Comparison of ENCODE assay signal across 11 cellular contexts in the genomic region with DNA sequence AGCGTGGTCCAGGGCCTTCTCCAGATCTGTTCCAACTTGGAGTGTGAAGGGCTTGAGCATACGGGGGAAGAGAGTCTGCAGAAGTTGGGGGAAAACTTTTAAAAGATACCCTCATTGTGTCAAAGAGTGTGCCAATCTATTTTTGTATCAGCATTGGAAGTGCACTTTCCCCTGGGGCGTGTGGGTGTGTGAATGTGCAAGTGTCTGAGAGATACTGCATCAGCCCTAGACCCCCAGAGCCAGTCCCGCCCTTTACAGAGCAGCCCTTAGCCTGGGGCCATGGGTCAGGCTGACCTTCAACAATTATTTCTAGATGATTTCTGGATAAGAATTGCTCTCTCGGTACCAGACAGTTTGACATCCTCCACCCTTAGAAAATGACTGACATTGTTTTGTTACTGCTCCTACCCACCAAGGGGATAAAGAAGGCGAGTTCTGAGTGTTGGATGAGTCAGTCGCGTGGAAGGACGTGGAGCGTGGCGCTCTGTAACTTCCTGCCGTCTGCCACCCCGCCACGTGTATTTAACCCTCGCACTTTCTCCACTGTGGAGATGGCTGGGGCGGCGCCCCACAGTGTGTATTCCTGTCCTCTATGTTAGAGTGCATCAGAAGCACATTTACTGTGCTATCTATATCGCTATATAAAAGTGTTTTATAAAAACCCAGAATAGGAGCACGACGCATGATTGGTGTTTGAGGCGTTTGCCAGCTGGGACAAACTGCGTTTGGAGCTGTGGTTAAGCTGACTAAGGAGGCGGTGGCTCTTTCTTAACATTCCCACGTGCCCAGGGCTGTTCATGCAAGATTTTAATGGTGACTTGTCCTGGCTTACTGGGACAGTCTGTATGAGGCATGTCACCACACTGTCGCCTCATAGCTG.
DNase-seq lines count a peak whose midpoint lies in the region; ATAC-seq and TF ChIP-seq lines count a peak whose summit lies in the region.
"Had no signal": no experiment of that assay in that cellular context is flagged by ENCODE, and none has a peak within 500 bp of the region (broad histone marks: within the 10 kb centered on the region; RNA-seq: fewer than 3 reads in every experiment).

No MANE protein-coding gene starts in this region.

- H3K4me1 ChIP-seq in SK-N-SH (ENCODE audit: control insufficient read depth in 1 of 2, insufficient read depth in 2 of 2, low read depth in 1 of 2, low read length in 1 of 2) (peaks cover 28 to 37% of the 10 kb centered on the region in 2 experiments), fibroblast of lung (ENCODE audit: control insufficient read depth, extremely low read depth, insufficient read depth, low read length) (peaks cover 20% of the 10 kb centered on the region), esophagus muscularis mucosa (peaks cover 17 to 23% (median 22%) of the 10 kb centered on the region in 4 donors)
- H3K4me1 ChIP-seq: A549 had no signal

- H3K79me2 ChIP-seq in SK-N-SH (ENCODE audit: insufficient read depth) (no peaks in the 10 kb centered on the region), fibroblast of lung (ENCODE audit: control insufficient read depth, insufficient read depth, low read length) (no peaks in the 10 kb centered on the region)

- H2AFZ ChIP-seq in SK-N-SH (ENCODE audit: low read depth): no peak overlapping the region
- no peak overlapping the region for H2AFZ ChIP-seq in fibroblast of lung (ENCODE audit: low read length)

- POLR2A ChIA-PET in SK-N-SH (lab: Yijun Ruan, JAX): no interaction called here

- no peak for TF ChIP-seq POLR2A in esophagus muscularis mucosa (IDR thresholded peaks at IDR 0.05; ENCODE audit: low read depth)

- intact Hi-C loops in esophagus muscularis mucosa (cut with DNase I): no loop called here

- H3K27me3 ChIP-seq in SK-N-SH (ENCODE audit: insufficient read depth): no peaks in the 10 kb centered on the region
- H3K27me3 ChIP-seq in fibroblast of lung (ENCODE audit: control insufficient read depth, insufficient read depth, low read length): no peaks in the 10 kb centered on the region
- no peaks in the 10 kb centered on the region for H3K27me3 ChIP-seq in esophagus muscularis mucosa
- H3K27me3 ChIP-seq: Peyer's patch had no signal

- H3K36me3 ChIP-seq in SK-N-SH (replicated peaks in 1 of 2; ENCODE audit: control insufficient read depth in 1 of 2, insufficient read depth in 2 of 2, low read length in 1 of 2) (peaks cover 0 to 14% of the 10 kb centered on the region in 2 experiments), fibroblast of lung (ENCODE audit: control insufficient read depth, insufficient read depth, low read length) (no peaks in the 10 kb centered on the region), esophagus muscularis mucosa (peaks cover 0 to 10% (median 0%) of the 10 kb centered on the region in 4 donors)

- H3K4me2 ChIP-seq in SK-N-SH: 0 out of 2 replicates have a peak overlapping the region, but pooled peaks have one; percentile 79
- no peak overlapping the region for H3K4me2 ChIP-seq in fibroblast of lung (ENCODE audit: extremely low read depth, insufficient read depth, low read length)
- H3K4me2 ChIP-seq: A549 had no signal

- H3K9me3 Mint-ChIP-seq in stimulated activated effector memory CD8-positive, alpha-beta T cell treated with anti-CD3 and anti-CD28 coated beads, Interleukin-12 subunit alpha, Interleukin-12 subunit beta, amount 100 ng/mL, for 72 hours: no peaks in the 10 kb centered on the region

- H3K9ac ChIP-seq in SK-N-SH (no peak overlapping the region), fibroblast of lung (ENCODE audit: insufficient read depth, low read length) (no peak overlapping the region)

- H3K36me3 Mint-ChIP-seq in T-helper 17 cell (ENCODE audit: low read depth): no peaks in the 10 kb centered on the region
- no peaks in the 10 kb centered on the region for H3K36me3 Mint-ChIP-seq in stimulated activated effector memory CD8-positive, alpha-beta T cell treated with anti-CD3 and anti-CD28 coated beads, Interleukin-12 subunit alpha, Interleukin-12 subunit beta, amount 100 ng/mL, for 72 hours

- H3F3A ChIP-seq in SK-N-SH (replicated peaks; ENCODE audit: insufficient read depth): peaks cover 31% of the 10 kb centered on the region

- H3K27ac Mint-ChIP-seq in T-helper 17 cell: no peak overlapping the region
- no peak overlapping the region for H3K27ac Mint-ChIP-seq in stimulated activated effector memory CD8-positive, alpha-beta T cell treated with anti-CD3 and anti-CD28 coated beads, Interleukin-12 subunit alpha, Interleukin-12 subunit beta, amount 100 ng/mL, for 72 hours

- H4K20me1 ChIP-seq in SK-N-SH (ENCODE audit: insufficient read depth) (no peaks in the 10 kb centered on the region), fibroblast of lung (ENCODE audit: control insufficient read depth, extremely low read depth, insufficient read depth, low read length) (no peaks in the 10 kb centered on the region)

- WGBS in SK-N-SH (ENCODE audit: low lambda C conversion rate): 85% methylated on average over 25 of the region's 25 CpGs
- 81% methylated on average over 25 of the region's 25 CpGs for WGBS in esophagus muscularis mucosa

- H3K4me3 Mint-ChIP-seq in T-helper 17 cell: no peak overlapping the region
- no peak overlapping the region for H3K4me3 Mint-ChIP-seq in stimulated activated effector memory CD8-positive, alpha-beta T cell treated with anti-CD3 and anti-CD28 coated beads, Interleukin-12 subunit alpha, Interleukin-12 subunit beta, amount 100 ng/mL, for 72 hours

- TF ChIP-seq RAD21 in SK-N-SH (IDR thresholded peaks at IDR 0.05; ENCODE audit: low read length): no peak

- no peak for TF ChIP-seq EP300 in SK-N-SH (IDR thresholded peaks at IDR 0.05; ENCODE audit: borderline replicate concordance in 1 of 2, low read depth in 1 of 2, low read length in 1 of 2)
- no peak for TF ChIP-seq EP300 in esophagus muscularis mucosa (IDR thresholded peaks at IDR 0.05)

- no peak for ATAC-seq in SK-N-SH treated with all-trans-retinoic acid at 6 μM for 48 hours
- ATAC-seq in T-helper 17 cell: peak; percentile 23
- peak; percentile 47 for ATAC-seq in stimulated activated effector memory CD8-positive, alpha-beta T cell treated with anti-CD3 and anti-CD28 coated beads, Interleukin-12 subunit alpha, Interleukin-12 subunit beta, amount 100 ng/mL, for 72 hours
- no peak for ATAC-seq in GM19397 (IDR thresholded peaks at IDR 0.05; ENCODE audit: unreplicated experiment)
- ATAC-seq: A549 had no signal

- H3K9me3 ChIP-seq in SK-N-SH (no peaks in the 10 kb centered on the region), T-helper 17 cell (ENCODE audit: control insufficient read depth, low read length, poor library complexity, severe bottlenecking) (no peaks in the 10 kb centered on the region), fibroblast of lung (ENCODE audit: control insufficient read depth, insufficient read depth, low read depth, low read length) (no peaks in the 10 kb centered on the region), esophagus muscularis mucosa (no peaks in the 10 kb centered on the region)
- H3K9me3 ChIP-seq: A549, Peyer's patch had no signal

- no peaks in the 10 kb centered on the region for H3K9me2 ChIP-seq in SK-N-SH

- CTCF ChIA-PET in SK-N-SH (lab: Yijun Ruan, JAX): interaction anchor here (1.2 to 1.5 kb wide), 3 partner anchors 29 to 121 kb away, joined by 3 to 4 read pairs (median 4); no protein-coding TSS in a partner anchor

- H3K27me3 Mint-ChIP-seq in T-helper 17 cell: peaks cover 25% of the 10 kb centered on the region

- TF ChIP-seq CTCF in SK-N-SH (IDR thresholded peaks at IDR 0.05) (no peak), fibroblast of lung (conservative IDR thresholded peaks at IDR 0.05 in 1 of 2, IDR thresholded peaks at IDR 0.05 in 1 of 2; ENCODE audit: low read depth in 1 of 2, low read length in 2 of 2) (no peak), esophagus muscularis mucosa (IDR thresholded peaks at IDR 0.05) (no peak)

- H3K4me3 ChIP-seq in SK-N-SH (ENCODE audit: low read depth in 2 of 2, low read length in 1 of 2): no peak overlapping the region
- no peak overlapping the region for H3K4me3 ChIP-seq in fibroblast of lung (replicated peaks in 1 of 4; ENCODE audit: control extremely low read depth in 1 of 4, insufficient read depth in 1 of 4, low read depth in 3 of 4, low read length in 4 of 4)
- no peak overlapping the region for H3K4me3 ChIP-seq in esophagus muscularis mucosa
- H3K4me3 ChIP-seq: A549, Peyer's patch had no signal

- H3K4me1 Mint-ChIP-seq in T-helper 17 cell: peaks cover 11% of the 10 kb centered on the region
- H3K4me1 Mint-ChIP-seq in stimulated activated effector memory CD8-positive, alpha-beta T cell treated with anti-CD3 and anti-CD28 coated beads, Interleukin-12 subunit alpha, Interleukin-12 subunit beta, amount 100 ng/mL, for 72 hours: peaks cover 29% of the 10 kb centered on the region

- peak overlapping the region; percentile 87 to 90; a peak in 1 of 4 replicates for H3K27ac ChIP-seq in SK-N-SH (ENCODE audit: low read depth in 2 of 2, low read length in 1 of 2)
- no peak overlapping the region for H3K27ac ChIP-seq in fibroblast of lung (ENCODE audit: insufficient read depth, low read length)
- no peak overlapping the region for H3K27ac ChIP-seq in esophagus muscularis mucosa (replicated peaks in 1 of 4)
- H3K27ac ChIP-seq: A549, Peyer's patch had no signal

- no peak for DNase-seq in SK-N-SH
- DNase-seq in T-helper 17 cell: no peak
- DNase-seq in fibroblast of lung (ENCODE audit: low read depth in 2 of 2): peak; percentile 61 to 85
- DNase-seq in stimulated activated effector memory CD8-positive, alpha-beta T cell treated with anti-CD3 and anti-CD28 coated beads, Interleukin-12 subunit alpha, Interleukin-12 subunit beta, amount 100 ng/mL, for 72 hours (ENCODE audit: low spot score in 2 of 2): no peak
- no peak for DNase-seq in esophagus muscularis mucosa (ENCODE audit: extremely low spot score)
- DNase-seq in GM19238 (ENCODE audit: insufficient read length, low spot score): no peak
- DNase-seq: KG1, Peyer's patch had no signal

TF ChIP-seq in SK-N-SH treated with all-trans-retinoic acid at 6 μM for 48 hours, 23 proteins besides CTCF, POLR2A, EP300 and RAD21 (continues in another document):
- TF ChIP-seq BACH2 (CRISPR knock-in tag; IDR thresholded peaks at IDR 0.05; ENCODE audit: borderline replicate concordance) (no peak), ZFP3 (CRISPR knock-in tag; IDR thresholded peaks at IDR 0.05) (no peak), TOX (CRISPR knock-in tag; IDR thresholded peaks at IDR 0.05; ENCODE audit: borderline replicate concordance) (no peak)
- TF ChIP-seq, protein P1, sequence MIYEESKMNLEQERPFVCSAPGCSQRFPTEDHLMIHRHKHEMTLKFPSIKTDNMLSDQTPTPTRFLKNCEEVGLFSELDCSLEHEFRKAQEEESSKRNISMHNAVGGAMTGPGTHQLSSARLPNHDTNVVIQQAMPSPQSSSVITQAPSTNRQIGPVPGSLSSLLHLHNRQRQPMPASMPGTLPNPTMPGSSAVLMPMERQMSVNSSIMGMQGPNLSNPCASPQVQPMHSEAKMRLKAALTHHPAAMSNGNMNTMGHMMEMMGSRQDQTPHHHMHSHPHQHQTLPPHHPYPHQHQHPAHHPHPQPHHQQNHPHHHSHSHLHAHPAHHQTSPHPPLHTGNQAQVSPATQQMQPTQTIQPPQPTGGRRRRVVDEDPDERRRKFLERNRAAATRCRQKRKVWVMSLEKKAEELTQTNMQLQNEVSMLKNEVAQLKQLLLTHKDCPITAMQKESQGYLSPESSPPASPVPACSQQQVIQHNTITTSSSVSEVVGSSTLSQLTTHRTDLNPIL (CRISPR knock-in tag; IDR thresholded peaks at IDR 0.05; ENCODE audit: low read depth): no peak

Comparison
In these comparisons a context has a peak if more than half of its experiments do, and no peak if none do; other contexts are left out.
1. DNase-seq: peak in fibroblast of lung (2 of 2); none in SK-N-SH (single experiment), T-helper 17 cell (0 of 3), stimulated activated effector memory CD8-positive, alpha-beta T cell treated with anti-CD3 and anti-CD28 coated beads, Interleukin-12 subunit alpha, Interleukin-12 subunit beta, amount 100 ng/mL, for 72 hours (0 of 2), esophagus muscularis mucosa (single experiment) and GM19238 (single experiment).
2. H3K27ac ChIP-seq: peak in SK-N-SH (2 of 2); none in fibroblast of lung (single experiment) and esophagus muscularis mucosa (0 of 4).
3. ATAC-seq: peak in T-helper 17 cell (single experiment) and stimulated activated effector memory CD8-positive, alpha-beta T cell treated with anti-CD3 and anti-CD28 coated beads, Interleukin-12 subunit alpha, Interleukin-12 subunit beta, amount 100 ng/mL, for 72 hours (single experiment); none in SK-N-SH treated with all-trans-retinoic acid at 6 μM for 48 hours (single experiment) and GM19397 (single experiment).